ENCODE assay signal across 8 cellular contexts in the genomic region with DNA sequence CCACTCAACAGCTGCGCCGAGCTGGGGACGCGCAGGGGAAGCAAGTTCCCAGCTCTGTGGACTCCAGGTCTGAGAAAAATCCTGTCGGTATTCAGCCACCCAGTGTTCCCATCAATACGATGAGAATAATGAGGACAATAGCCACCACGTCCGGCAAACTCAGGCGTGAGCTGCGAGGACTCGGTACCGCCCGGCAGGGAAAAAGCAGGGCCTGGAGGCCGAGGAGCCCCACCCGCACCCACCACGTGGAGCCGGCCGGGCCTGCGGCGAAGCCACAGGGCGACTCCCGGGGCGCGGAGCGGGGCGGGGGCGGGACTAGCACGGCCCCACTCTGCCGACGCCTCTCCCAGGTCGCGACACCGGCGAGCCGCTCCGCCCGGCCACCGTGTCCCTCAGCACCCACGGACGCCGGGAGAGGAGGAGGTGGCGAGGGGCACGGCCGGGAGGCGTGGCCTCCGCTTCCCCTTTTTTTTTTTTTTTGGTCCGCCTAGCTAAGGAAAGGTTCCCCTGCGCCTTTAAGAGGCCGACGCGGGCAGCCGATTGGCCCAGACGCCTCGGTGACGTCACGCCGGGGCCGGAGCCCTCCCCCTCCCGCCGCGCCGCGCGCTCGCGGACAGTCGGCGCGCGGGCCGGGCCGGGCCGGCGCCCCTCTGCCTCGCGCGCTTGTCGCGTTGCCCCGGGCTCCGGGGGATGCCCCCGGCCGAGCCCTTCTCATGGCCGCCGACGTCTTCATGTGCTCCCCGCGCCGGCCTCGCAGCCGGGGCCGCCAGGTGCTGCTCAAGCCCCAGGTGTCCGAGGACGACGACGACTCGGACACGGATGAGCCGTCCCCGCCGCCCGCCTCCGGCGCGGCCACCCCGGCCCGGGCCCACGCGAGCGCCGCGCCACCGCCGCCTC. TPM values are rescaled to one million over a fixed set of nuclear protein-coding genes. Genes with fewer than 3 reads are reported as not detected.
DNase-seq lines count a peak whose midpoint lies in the region; ATAC-seq, FAIRE-seq and TF ChIP-seq lines count a peak whose summit lies in the region.

A gene with protein sequence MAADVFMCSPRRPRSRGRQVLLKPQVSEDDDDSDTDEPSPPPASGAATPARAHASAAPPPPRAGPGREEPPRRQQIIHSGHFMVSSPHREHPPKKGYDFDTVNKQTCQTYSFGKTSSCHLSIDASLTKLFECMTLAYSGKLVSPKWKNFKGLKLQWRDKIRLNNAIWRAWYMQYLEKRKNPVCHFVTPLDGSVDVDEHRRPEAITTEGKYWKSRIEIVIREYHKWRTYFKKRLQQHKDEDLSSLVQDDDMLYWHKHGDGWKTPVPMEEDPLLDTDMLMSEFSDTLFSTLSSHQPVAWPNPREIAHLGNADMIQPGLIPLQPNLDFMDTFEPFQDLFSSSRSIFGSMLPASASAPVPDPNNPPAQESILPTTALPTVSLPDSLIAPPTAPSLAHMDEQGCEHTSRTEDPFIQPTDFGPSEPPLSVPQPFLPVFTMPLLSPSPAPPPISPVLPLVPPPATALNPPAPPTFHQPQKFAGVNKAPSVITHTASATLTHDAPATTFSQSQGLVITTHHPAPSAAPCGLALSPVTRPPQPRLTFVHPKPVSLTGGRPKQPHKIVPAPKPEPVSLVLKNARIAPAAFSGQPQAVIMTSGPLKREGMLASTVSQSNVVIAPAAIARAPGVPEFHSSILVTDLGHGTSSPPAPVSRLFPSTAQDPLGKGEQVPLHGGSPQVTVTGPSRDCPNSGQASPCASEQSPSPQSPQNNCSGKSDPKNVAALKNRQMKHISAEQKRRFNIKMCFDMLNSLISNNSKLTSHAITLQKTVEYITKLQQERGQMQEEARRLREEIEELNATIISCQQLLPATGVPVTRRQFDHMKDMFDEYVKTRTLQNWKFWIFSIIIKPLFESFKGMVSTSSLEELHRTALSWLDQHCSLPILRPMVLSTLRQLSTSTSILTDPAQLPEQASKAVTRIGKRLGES (plus strand): TSS at position 616 of the 897 bp plus-strand sequence. CDS start 98 bp downstream, at position 714.

- no peak for TF ChIP-seq EP300 in A549 (IDR thresholded peaks at IDR 0.05)

- peaks cover 19% of the 10 kb centered on the region for H3F3A ChIP-seq in smooth muscle cell (ENCODE audit: low read depth)

- DNase-seq in A549 (ENCODE audit: low read depth in 1 of 2, low spot score in 1 of 2), result peak; percentile 94
- peak; percentile 89 for DNase-seq in NCI-H2196 treated with DMSO at 0.1 percent for 48 hours (lab: John Stamatoyannopoulos, UW; ENCODE audit: unreplicated experiment)
- peak; percentile 96 to 99 for DNase-seq in T47D (ENCODE audit: low read depth in 1 of 2, low spot score in 1 of 2)
- peak; percentile 98 for DNase-seq in iPS-NIHi11 (ENCODE audit: low spot score)
- DNase-seq in smooth muscle cell (lab: John Stamatoyannopoulos, UW; ENCODE audit: unreplicated experiment), result peak; percentile 74

- WGBS in A549 (ENCODE audit: missing lambda C conversion rate), result 22% methylated on average over 17 of the region's 114 CpGs
- 2% methylated on average over 56 of the region's 114 CpGs for WGBS in smooth muscle cell (ENCODE audit: low lambda C conversion rate)

- TF ChIP-seq RAD21 in A549 (conservative IDR thresholded peaks at IDR 0.05 in 1 of 2, IDR thresholded peaks at IDR 0.05 in 1 of 2), result no peak

- H3K4me1 ChIP-seq in A549 (peaks cover 46% of the 10 kb centered on the region), smooth muscle cell (ENCODE audit: low read depth) (peaks cover 32% of the 10 kb centered on the region)

- peak within 1 kb of the TSS; percentile 85 for H3K9ac ChIP-seq in smooth muscle cell (ENCODE audit: low read depth)

- ATAC-seq in A549, result peak; percentile 83 to 86
- peak; percentile 89 for ATAC-seq in GM18867 (IDR thresholded peaks at IDR 0.05; ENCODE audit: unreplicated experiment)
- ATAC-seq in HG03103 (IDR thresholded peaks at IDR 0.05; ENCODE audit: low read depth, unreplicated experiment), result peak; percentile 59

- peak within 1 kb of the TSS; percentile 88 to 98 for H3K27ac ChIP-seq in A549
- H3K27ac ChIP-seq in VCaP, result peak within 1 kb of the TSS; percentile 94
- peak within 1 kb of the TSS; percentile 97 for H3K27ac ChIP-seq in smooth muscle cell (ENCODE audit: low read depth)

- in situ Hi-C loops in T47D (cut with HindIII; ENCODE audit: low pct_unique_long_range_greater_than_20kb, low sequenced_read_pairs), result no loop called here

- peak within 1 kb of the TSS; percentile 88 for H2AFZ ChIP-seq in smooth muscle cell (ENCODE audit: low read depth)

- H3K4me2 ChIP-seq in A549 (peak within 1 kb of the TSS; percentile 93), smooth muscle cell (peak within 1 kb of the TSS; percentile 91)

- H3K4me3 ChIP-seq in A549, result peak within 1 kb of the TSS; percentile 94
- H3K4me3 ChIP-seq in smooth muscle cell, result peak within 1 kb of the TSS; percentile 67

- no peak for FAIRE-seq in A549 (lab: Jason Lieb, UNC)

- TF ChIP-seq POLR2A in A549 (IDR thresholded peaks at IDR 0.05; ENCODE audit: low read length), result peak; percentile 67

- TF ChIP-seq CTCF in A549 (IDR thresholded peaks at IDR 0.05) (no peak), VCaP (conservative IDR thresholded peaks at IDR 0.05) (no peak), smooth muscle cell (IDR thresholded peaks at IDR 0.05; ENCODE audit: borderline replicate concordance, insufficient read depth, poor library complexity, severe bottlenecking) (no peak)

- no peaks in the 10 kb centered on the region for H3K9me3 ChIP-seq in A549
- H3K9me3 ChIP-seq in smooth muscle cell (replicated peaks; ENCODE audit: low read depth), result no peaks in the 10 kb centered on the region

- POLR2A ChIA-PET in A549 (lab: Yijun Ruan, JAX), result interaction anchor here (0.6 to 1.4 kb wide), 14 partner anchors 10 to 113 kb away, joined by 3 to 14 read pairs (median 4); no protein-coding TSS in a partner anchor

- CTCF ChIA-PET in A549 (lab: Yijun Ruan, JAX), result interaction anchor here (0.6 to 32.3 kb wide), 6 partner anchors 11 to 46 kb away, joined by 3 to 850 read pairs (median 4); no protein-coding TSS in a partner anchor

- H3K79me2 ChIP-seq in smooth muscle cell (ENCODE audit: low read depth), result peaks cover 35% of the 10 kb centered on the region

- no peaks in the 10 kb centered on the region for H3K27me3 ChIP-seq in smooth muscle cell (ENCODE audit: low read depth)

- H4K20me1 ChIP-seq in smooth muscle cell (ENCODE audit: low read depth), result peaks cover 29% of the 10 kb centered on the region

- H3K36me3 ChIP-seq in smooth muscle cell (ENCODE audit: low read depth), result no peaks in the 10 kb centered on the region

TF ChIP-seq in A549, 52 proteins besides CTCF, POLR2A, EP300 and RAD21 (continues in another document):
- TF ChIP-seq, protein P1, sequence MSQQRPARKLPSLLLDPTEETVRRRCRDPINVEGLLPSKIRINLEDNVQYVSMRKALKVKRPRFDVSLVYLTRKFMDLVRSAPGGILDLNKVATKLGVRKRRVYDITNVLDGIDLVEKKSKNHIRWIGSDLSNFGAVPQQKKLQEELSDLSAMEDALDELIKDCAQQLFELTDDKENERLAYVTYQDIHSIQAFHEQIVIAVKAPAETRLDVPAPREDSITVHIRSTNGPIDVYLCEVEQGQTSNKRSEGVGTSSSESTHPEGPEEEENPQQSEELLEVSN (IDR thresholded peaks at IDR 0.05; ENCODE audit: borderline replicate concordance, low read depth), result peak; percentile 96
- TF ChIP-seq PHF8 (IDR thresholded peaks at IDR 0.05; ENCODE audit: borderline replicate concordance, low read depth), result peak; percentile 41; the same call in 1 of the 2 replicates
- TF ChIP-seq TFCP2L1 (CRISPR knock-in tag; IDR thresholded peaks at IDR 0.05), result no peak
- no peak for TF ChIP-seq FOSL2 (IDR thresholded peaks at IDR 0.05)
- no peak; the same call in 1 of the 2 replicates for TF ChIP-seq FOSL2 (CRISPR knock-in tag; IDR thresholded peaks at IDR 0.05)
- no peak for TF ChIP-seq HOXA7 (CRISPR knock-in tag; IDR thresholded peaks at IDR 0.05)
- TF ChIP-seq KDM1A (IDR thresholded peaks at IDR 0.05; ENCODE audit: low read depth), result no peak
- no peak for TF ChIP-seq EHMT2 (IDR thresholded peaks at IDR 0.05; ENCODE audit: low read depth)
- TF ChIP-seq BHLHE40 (IDR thresholded peaks at IDR 0.05; ENCODE audit: low read depth, low read length), result no peak
- 0 out of 3 replicates have a peak, but pooled peaks have one; percentile 11 for TF ChIP-seq SMC3 (IDR thresholded peaks at IDR 0.05)
- TF ChIP-seq, protein P2, sequence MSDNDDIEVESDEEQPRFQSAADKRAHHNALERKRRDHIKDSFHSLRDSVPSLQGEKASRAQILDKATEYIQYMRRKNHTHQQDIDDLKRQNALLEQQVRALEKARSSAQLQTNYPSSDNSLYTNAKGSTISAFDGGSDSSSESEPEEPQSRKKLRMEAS (IDR thresholded peaks at IDR 0.05), result peak; percentile 99
- no peak for TF ChIP-seq CHD2 (IDR thresholded peaks at IDR 0.05; ENCODE audit: low read length, partially characterized antibody)
- no peak for TF ChIP-seq HDAC2 (IDR thresholded peaks at IDR 0.05)
- no peak for TF ChIP-seq SREBF2 (IDR thresholded peaks at IDR 0.05)
- TF ChIP-seq, protein P3, sequence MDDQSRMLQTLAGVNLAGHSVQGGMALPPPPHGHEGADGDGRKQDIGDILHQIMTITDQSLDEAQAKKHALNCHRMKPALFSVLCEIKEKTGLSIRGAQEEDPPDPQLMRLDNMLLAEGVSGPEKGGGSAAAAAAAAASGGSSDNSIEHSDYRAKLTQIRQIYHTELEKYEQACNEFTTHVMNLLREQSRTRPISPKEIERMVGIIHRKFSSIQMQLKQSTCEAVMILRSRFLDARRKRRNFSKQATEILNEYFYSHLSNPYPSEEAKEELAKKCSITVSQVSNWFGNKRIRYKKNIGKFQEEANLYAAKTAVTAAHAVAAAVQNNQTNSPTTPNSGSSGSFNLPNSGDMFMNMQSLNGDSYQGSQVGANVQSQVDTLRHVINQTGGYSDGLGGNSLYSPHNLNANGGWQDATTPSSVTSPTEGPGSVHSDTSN (IDR thresholded peaks at IDR 0.05), result no peak
- no peak for TF ChIP-seq CBX2 (IDR thresholded peaks at IDR 0.05; ENCODE audit: borderline replicate concordance, low read depth)
- TF ChIP-seq ESRRA (IDR thresholded peaks at IDR 0.05; ENCODE audit: borderline replicate concordance, low read length), result no peak
- TF ChIP-seq CEBPB (IDR thresholded peaks at IDR 0.05), result no peak
- no peak for TF ChIP-seq KDM5A (IDR thresholded peaks at IDR 0.05)

RNA-seq across cellular contexts. Expression of the gene that starts here (rescaled TPM):
- polyA plus RNA-seq in A549 (2011; rRNA removed) (7.0 and 11.6 TPM in 2 replicates), A549 (2017; fragmentation: RNase III; extraction: RNeasy Plus Mini Kit Qiagen cat#74134 plus additional on column Dnase treatment) (18.1 to 21.4 TPM (median 21.2 TPM) in 3 replicates), smooth muscle cell (15.3 and 24.7 TPM in 2 replicates)
- 11.5 and 15.8 TPM in 2 replicates for polyA plus RNA-seq in A549 (2012; cell fraction: cytosol; rRNA removed)
- polyA plus RNA-seq in A549 (2012; cell fraction: nucleus; rRNA removed), result 36.8 and 38.6 TPM in 2 replicates
- 19.7 and 23.3 TPM in 2 replicates for polyA minus RNA-seq in A549 (2011; rRNA and poly(A)+ RNA removed)
- total RNA-seq in smooth muscle cell, result 7.6 and 11.8 TPM in 2 replicates

Comparison
In these comparisons a context has a peak if more than half of its experiments do, and no peak if none do; other contexts are left out.
1. Peak in every context shown above with its lines: DNase-seq, ATAC-seq, H3K4me3 ChIP-seq and H3K27ac ChIP-seq.